9 cellular contexts compared by ENCODE assay signal in the genomic region with DNA sequence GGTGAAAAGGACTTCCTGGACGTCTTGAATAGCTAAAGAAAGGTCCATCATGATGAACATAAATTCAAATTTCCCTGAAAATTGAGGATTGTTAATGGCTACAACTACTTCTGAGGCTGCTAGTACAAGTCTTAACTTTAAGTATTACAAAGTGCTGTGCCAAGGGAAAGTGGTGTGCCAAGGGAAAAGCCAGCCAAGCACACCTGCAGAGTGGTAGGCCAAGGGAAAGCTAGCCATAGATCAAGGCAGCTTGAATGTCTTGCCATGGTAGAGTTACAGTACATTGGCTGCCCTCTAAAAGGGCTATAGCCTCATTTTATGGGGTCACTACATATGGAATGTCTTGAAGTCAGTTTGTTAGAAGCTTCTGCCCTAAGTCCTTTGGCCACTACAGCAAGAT.
"Had no signal": no experiment of that assay in that cellular context is flagged by ENCODE, and none has a peak within 500 bp of the region (broad histone marks: within the 10 kb centered on the region; RNA-seq: fewer than 3 reads in every experiment).

No MANE protein-coding gene starts in this region.

- H2AFZ ChIP-seq: GM23248 had no signal

- H3K9ac ChIP-seq: GM23248 had no signal

- H3K4me1 ChIP-seq: HAP-1 had no signal

- H3K9me3 ChIP-seq: HAP-1 had no signal

- ATAC-seq: HCT116, K562 had no signal

- H3K4me3 ChIP-seq: GM23248, HAP-1, K562 had no signal

- FAIRE-seq: K562 had no signal

- H3K36me3 ChIP-seq: HAP-1 had no signal

- H3K27ac ChIP-seq: GM23248, HL-60 had no signal

- DNase-seq: GM23248, GOT3, H7, HFFc6, IMR-90 had no signal
